12 cellular contexts compared by ENCODE assay signal in the genomic region with DNA sequence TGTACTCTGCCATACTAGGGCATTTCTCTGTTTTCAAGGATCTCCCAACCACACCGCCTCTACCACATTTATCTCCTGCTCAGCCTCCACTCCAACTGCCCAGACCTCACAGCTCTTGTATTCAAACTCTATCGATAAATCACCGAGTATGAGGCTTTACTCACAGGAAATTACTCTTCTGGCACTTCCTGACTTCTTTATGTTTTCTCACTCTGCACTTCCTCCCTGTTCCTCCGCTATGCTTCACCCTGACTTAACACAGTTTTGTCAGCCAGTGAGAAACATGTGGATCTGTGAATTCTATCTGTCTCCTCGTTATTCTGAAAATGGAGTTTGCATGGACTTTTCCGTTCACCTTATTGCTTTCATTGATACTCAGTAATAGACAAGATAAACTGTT. TPM values are rescaled to one million over a fixed set of nuclear protein-coding genes. Genes with fewer than 3 reads are reported as not detected.
A peak's percentile ranks its signal among the peaks of the same experiment; 100 is the strongest.
DNase-seq lines count a peak whose midpoint lies in the region; ATAC-seq, FAIRE-seq and TF ChIP-seq lines count a peak whose summit lies in the region.
"Had no signal": no experiment of that assay in that cellular context is flagged by ENCODE, and none has a peak within 500 bp of the region (broad histone marks: within the 10 kb centered on the region; RNA-seq: fewer than 3 reads in every experiment).

No MANE protein-coding gene starts in this region.

- peaks cover 3% of the 10 kb centered on the region for H3K36me3 Mint-ChIP-seq in CD4-positive, CD25-positive, alpha-beta regulatory T cell
- H3K36me3 Mint-ChIP-seq in activated CD8-positive, alpha-beta T cell treated with anti-CD3 and anti-CD28 coated beads, Interleukin-2, amount 10 ng/mL, durations not matched to agents 7 days and 5 days (ENCODE audit: low read depth): peaks cover 23% of the 10 kb centered on the region

- peaks cover 55% of the 10 kb centered on the region for H3K4me1 ChIP-seq in CD4-positive, CD25-positive, alpha-beta regulatory T cell (ENCODE audit: control insufficient read depth, insufficient read depth, low read length, poor library complexity, severe bottlenecking)
- H3K4me1 ChIP-seq in mononuclear cell (ENCODE audit: insufficient read depth, low read length) (peaks cover 47% of the 10 kb centered on the region), SJCRH30 (0 out of 2 replicates have a peak, but pooled peaks cover 4% of the 10 kb centered on the region)

- ATAC-seq in CD4-positive, CD25-positive, alpha-beta regulatory T cell (ENCODE audit: low read depth in 2 of 2): peak in 1 of 2 donors; percentile 16
- ATAC-seq in activated CD8-positive, alpha-beta T cell treated with anti-CD3 and anti-CD28 coated beads, Interleukin-2, amount 10 ng/mL, durations not matched to agents 7 days and 5 days: peak; percentile 22
- ATAC-seq in HG03139 (IDR thresholded peaks at IDR 0.05; ENCODE audit: unreplicated experiment) (no peak), GM21576 (IDR thresholded peaks at IDR 0.05; ENCODE audit: unreplicated experiment) (no peak)
- ATAC-seq: HCT116 had no signal

- POLR2A ChIA-PET in activated CD8-positive, alpha-beta T cell treated with anti-CD3 and anti-CD28 coated beads, Interleukin-2, amount 10 ng/mL, durations not matched to agents 7 days and 5 days (lab: Charles Lee): interaction anchor here (0.5 to 4.6 kb wide), 3 partner anchors 9 to 89 kb away, joined by 3 to 47 read pairs (median 23); no protein-coding TSS in a partner anchor

- H3K27ac Mint-ChIP-seq in CD4-positive, CD25-positive, alpha-beta regulatory T cell: peak overlapping the region; percentile 87 to 98 (median 92)
- peak overlapping the region; percentile 96 for H3K27ac Mint-ChIP-seq in activated CD8-positive, alpha-beta T cell treated with anti-CD3 and anti-CD28 coated beads, Interleukin-2, amount 10 ng/mL, durations not matched to agents 7 days and 5 days

- CTCF ChIA-PET in activated CD8-positive, alpha-beta T cell treated with anti-CD3 and anti-CD28 coated beads, Interleukin-2, amount 10 ng/mL, durations not matched to agents 7 days and 5 days (lab: Charles Lee): interaction anchor here (0.9 to 2.1 kb wide), 5 partner anchors 8 to 105 kb away, joined by 3 to 8 read pairs (median 4); a partner anchor contains a TSS

- H3K36me3 ChIP-seq in CD4-positive, CD25-positive, alpha-beta regulatory T cell (ENCODE audit: control insufficient read depth, insufficient read depth, low read length): no peaks in the 10 kb centered on the region
- no peaks in the 10 kb centered on the region for H3K36me3 ChIP-seq in SJCRH30

- H3K27me3 ChIP-seq in CD4-positive, CD25-positive, alpha-beta regulatory T cell (ENCODE audit: control insufficient read depth, insufficient read depth, low read length): no peaks in the 10 kb centered on the region
- H3K27me3 ChIP-seq in mononuclear cell (ENCODE audit: insufficient read depth, low read length) (no peaks in the 10 kb centered on the region), SJCRH30 (no peaks in the 10 kb centered on the region)

- peaks cover 17 to 59% (median 40%) of the 10 kb centered on the region in 4 donors for H3K4me1 Mint-ChIP-seq in CD4-positive, CD25-positive, alpha-beta regulatory T cell
- peaks cover 57% of the 10 kb centered on the region for H3K4me1 Mint-ChIP-seq in activated CD8-positive, alpha-beta T cell treated with anti-CD3 and anti-CD28 coated beads, Interleukin-2, amount 10 ng/mL, durations not matched to agents 7 days and 5 days (ENCODE audit: low read depth)

- H3K27ac ChIP-seq in CD4-positive, CD25-positive, alpha-beta regulatory T cell (ENCODE audit: insufficient read depth, low read length, poor library complexity, severe bottlenecking): peak overlapping the region; percentile 85
- H3K27ac ChIP-seq in SJCRH30: no peak overlapping the region

- FAIRE-seq in H54 (lab: Jason Lieb, UNC): peak; percentile 92

- peak overlapping the region; percentile 96 for H3K4me3 ChIP-seq in CD4-positive, CD25-positive, alpha-beta regulatory T cell (ENCODE audit: low read depth, low read length)
- H3K4me3 ChIP-seq in mononuclear cell (ENCODE audit: low read length) (peak overlapping the region; percentile 31), SJCRH30 (no peak overlapping the region)

- no peaks in the 10 kb centered on the region for H3K9me3 Mint-ChIP-seq in CD4-positive, CD25-positive, alpha-beta regulatory T cell
- no peaks in the 10 kb centered on the region for H3K9me3 Mint-ChIP-seq in activated CD8-positive, alpha-beta T cell treated with anti-CD3 and anti-CD28 coated beads, Interleukin-2, amount 10 ng/mL, durations not matched to agents 7 days and 5 days (ENCODE audit: insufficient read depth)

- peak; percentile 12 to 70 (median 39) for DNase-seq in CD4-positive, CD25-positive, alpha-beta regulatory T cell
- no peak for DNase-seq in H54 (ENCODE audit: insufficient read length, low spot score)
- peak; percentile 49 for DNase-seq in activated CD8-positive, alpha-beta T cell treated with anti-CD3 and anti-CD28 coated beads, Interleukin-2, amount 10 ng/mL, durations not matched to agents 7 days and 5 days
- DNase-seq in iPS-NIHi11 (ENCODE audit: low spot score): no peak
- DNase-seq in SJCRH30: no peak
- DNase-seq: mesendoderm, NCI-H1048, T1000 had no signal

- H3K27me3 Mint-ChIP-seq in CD4-positive, CD25-positive, alpha-beta regulatory T cell: no peaks in the 10 kb centered on the region
- H3K27me3 Mint-ChIP-seq in activated CD8-positive, alpha-beta T cell treated with anti-CD3 and anti-CD28 coated beads, Interleukin-2, amount 10 ng/mL, durations not matched to agents 7 days and 5 days (ENCODE audit: low read depth): no peaks in the 10 kb centered on the region

- H3K9me3 ChIP-seq in CD4-positive, CD25-positive, alpha-beta regulatory T cell (ENCODE audit: control insufficient read depth in 2 of 2, low read length in 2 of 2): no peaks in the 10 kb centered on the region
- no peaks in the 10 kb centered on the region for H3K9me3 ChIP-seq in mononuclear cell (ENCODE audit: low read depth, low read length)
- no peaks in the 10 kb centered on the region for H3K9me3 ChIP-seq in SJCRH30 (replicated peaks)

- peak overlapping the region; percentile 84 to 98 (median 88) for H3K4me3 Mint-ChIP-seq in CD4-positive, CD25-positive, alpha-beta regulatory T cell
- peak overlapping the region; percentile 80 for H3K4me3 Mint-ChIP-seq in activated CD8-positive, alpha-beta T cell treated with anti-CD3 and anti-CD28 coated beads, Interleukin-2, amount 10 ng/mL, durations not matched to agents 7 days and 5 days

- no peak for TF ChIP-seq POLR2A in H54 (IDR thresholded peaks at IDR 0.05; ENCODE audit: low read depth, low read length)

RNA-seq across cellular contexts. Expression of a gene that starts 2.6 kb away (rescaled TPM):
- 179 TPM for total RNA-seq in CD4-positive, CD25-positive, alpha-beta regulatory T cell
- 100 to 1,000 TPM in 1 of 4 donors, 10 to 100 TPM in 3; 85.9 to 107 (median 91.7) TPM for polyA plus RNA-seq in CD4-positive, CD25-positive, alpha-beta regulatory T cell
- total RNA-seq in activated CD8-positive, alpha-beta T cell treated with anti-CD3 and anti-CD28 coated beads, Interleukin-2, amount 10 ng/mL, durations not matched to agents 7 days and 5 days: 100 to 1,000 TPM; 180 to 185 TPM
- 46.0 TPM for total RNA-seq in mononuclear cell
- total RNA-seq in SJCRH30 (2014; rRNA removed; shearing (Covaris generic)): 18.3 and 20.4 TPM in 2 replicates

RNA-seq across cellular contexts. Expression of a gene that starts 11.5 kb away (rescaled TPM):
- not detected for total RNA-seq in CD4-positive, CD25-positive, alpha-beta regulatory T cell
- polyA plus RNA-seq in CD4-positive, CD25-positive, alpha-beta regulatory T cell: not detected
- under 1 TPM; 0.44 to 0.45 TPM for total RNA-seq in activated CD8-positive, alpha-beta T cell treated with anti-CD3 and anti-CD28 coated beads, Interleukin-2, amount 10 ng/mL, durations not matched to agents 7 days and 5 days
- total RNA-seq in mononuclear cell: not detected
- 0.71 and 1.0 TPM in 2 replicates for total RNA-seq in SJCRH30 (2014; rRNA removed; shearing (Covaris generic))

Comparison
In these comparisons a context has a peak if more than half of its experiments do, and no peak if none do; other contexts are left out.
1. DNase-seq: peak in CD4-positive, CD25-positive, alpha-beta regulatory T cell (3 of 3) and activated CD8-positive, alpha-beta T cell treated with anti-CD3 and anti-CD28 coated beads, Interleukin-2, amount 10 ng/mL, durations not matched to agents 7 days and 5 days (single experiment); none in H54 (single experiment), iPS-NIHi11 (single experiment) and SJCRH30 (0 of 2).